Comparison of ENCODE assay signal across 13 cellular contexts in the genomic region with DNA sequence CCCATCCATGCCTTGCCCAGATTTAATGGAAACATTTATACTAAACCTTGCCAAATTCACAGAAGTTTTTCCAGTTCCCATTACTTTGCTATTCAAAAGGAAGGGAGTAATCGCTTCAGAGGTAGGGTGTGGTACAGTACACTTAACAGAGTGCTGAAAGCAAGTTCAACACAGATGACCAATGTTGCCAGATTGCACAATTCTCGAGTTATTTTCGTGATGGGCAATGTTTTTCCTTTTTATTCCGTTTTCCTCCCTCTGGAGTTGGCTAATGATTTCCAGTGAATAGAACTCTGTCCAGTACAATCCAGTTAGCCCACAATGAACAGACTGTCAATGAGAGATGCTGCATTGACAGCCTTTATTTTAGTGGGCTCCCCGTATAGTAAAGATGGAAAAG. TPM values are rescaled to one million over a fixed set of nuclear protein-coding genes. Genes with fewer than 3 reads are reported as not detected.
A peak's percentile ranks its signal among the peaks of the same experiment; 100 is the strongest.
DNase-seq lines count a peak whose midpoint lies in the region; ATAC-seq and TF ChIP-seq lines count a peak whose summit lies in the region.
"Had no signal": no experiment of that assay in that cellular context is flagged by ENCODE, and none has a peak within 500 bp of the region (broad histone marks: within the 10 kb centered on the region; RNA-seq: fewer than 3 reads in every experiment).

No MANE protein-coding gene starts in this region.

- H3K4me3 ChIP-seq in right lobe of liver (no peak overlapping the region), uterus (no peak overlapping the region)

- in situ Hi-C loops in ACHN (cut with HindIII; ENCODE audit: low pct_ligation_motif_present, low pct_unique_long_range_greater_than_20kb, low sequenced_read_pairs), result no loop called here

- intact Hi-C loops in activated CD4-positive, alpha-beta T cell treated with anti-CD3 and anti-CD28 coated beads for 36 hours (cut with DNase I, micrococcal nuclease), result loop anchor here (5.0 to 10.0 kb wide), 2 partner anchors 144 to 406 kb away; a partner anchor contains a TSS
- intact Hi-C loops in activated CD4-positive, alpha-beta T cell treated with anti-CD3 and anti-CD28 coated beads, Interleukin-2, amount 10 ng/mL, durations not matched to agents 24 days and 14 days (cut with micrococcal nuclease), result loop anchor here (5.0 to 10.0 kb wide), 2 partner anchors 94 to 406 kb away; no protein-coding TSS in a partner anchor
- intact Hi-C loops in right lobe of liver (cut with DNase I), result no loop called here
- intact Hi-C loops in uterus (cut with DNase I; ENCODE audit: low total_unique reads), result loop anchor here (10.0 kb wide), 2 partner anchors 46 to 146 kb away; a partner anchor contains a TSS

- CTCF ChIA-PET in activated CD4-positive, alpha-beta T cell treated with anti-CD3 and anti-CD28 coated beads for 36 hours (lab: Charles Lee), result interaction anchor here (0.6 kb wide), 1 partner anchor 28 kb away, joined by 3 read pairs; no protein-coding TSS in a partner anchor

- POLR2A ChIA-PET in activated CD4-positive, alpha-beta T cell treated with anti-CD3 and anti-CD28 coated beads for 36 hours (lab: Charles Lee), result no interaction called here

- H3K4me1 Mint-ChIP-seq in activated CD4-positive, alpha-beta T cell treated with anti-CD3 and anti-CD28 coated beads for 36 hours, result peaks cover 31% of the 10 kb centered on the region
- peaks cover 30% of the 10 kb centered on the region for H3K4me1 Mint-ChIP-seq in activated CD4-positive, alpha-beta T cell treated with anti-CD3 and anti-CD28 coated beads, Interleukin-2, amount 10 ng/mL, durations not matched to agents 24 days and 14 days

- H3K27ac Mint-ChIP-seq in activated CD4-positive, alpha-beta T cell treated with anti-CD3 and anti-CD28 coated beads for 36 hours, result peak overlapping the region; percentile 72
- H3K27ac Mint-ChIP-seq in activated CD4-positive, alpha-beta T cell treated with anti-CD3 and anti-CD28 coated beads, Interleukin-2, amount 10 ng/mL, durations not matched to agents 24 days and 14 days, result no peak overlapping the region
- H3K27ac Mint-ChIP-seq: activated T-helper 1 cell treated with anti-CD3 and anti-CD28 coated beads, Interleukin-12 subunit alpha, Interleukin-12 subunit beta, Interleukin-2, Interleukin-4 antibody, amounts not matched to agents 30 ng/mL and 10 ng/mL and 1 ng/mL, durations not matched to agents 14 hours and 24 hours and 36 hours; progenitor cell of endocrine pancreas had no signal

- TF ChIP-seq CTCF in right lobe of liver (IDR thresholded peaks at IDR 0.05) (no peak), uterus (IDR thresholded peaks at IDR 0.05) (no peak)

- H3K9me3 Mint-ChIP-seq in activated CD4-positive, alpha-beta T cell treated with anti-CD3 and anti-CD28 coated beads for 36 hours (ENCODE audit: low read depth), result peaks cover 2% of the 10 kb centered on the region
- H3K9me3 Mint-ChIP-seq in activated CD4-positive, alpha-beta T cell treated with anti-CD3 and anti-CD28 coated beads, Interleukin-2, amount 10 ng/mL, durations not matched to agents 24 days and 14 days, result peaks cover 5% of the 10 kb centered on the region

- H3K36me3 Mint-ChIP-seq in activated CD4-positive, alpha-beta T cell treated with anti-CD3 and anti-CD28 coated beads for 36 hours (ENCODE audit: low read depth), result peaks cover 4% of the 10 kb centered on the region
- H3K36me3 Mint-ChIP-seq in activated CD4-positive, alpha-beta T cell treated with anti-CD3 and anti-CD28 coated beads, Interleukin-2, amount 10 ng/mL, durations not matched to agents 24 days and 14 days (ENCODE audit: low read depth), result no peaks in the 10 kb centered on the region

- ATAC-seq in activated CD4-positive, alpha-beta T cell treated with anti-CD3 and anti-CD28 coated beads for 36 hours, result no peak
- ATAC-seq in right lobe of liver, result peak; percentile 20 to 89 (median 36)

- no peak overlapping the region for H3K4me3 Mint-ChIP-seq in activated CD4-positive, alpha-beta T cell treated with anti-CD3 and anti-CD28 coated beads for 36 hours
- no peak overlapping the region for H3K4me3 Mint-ChIP-seq in activated CD4-positive, alpha-beta T cell treated with anti-CD3 and anti-CD28 coated beads, Interleukin-2, amount 10 ng/mL, durations not matched to agents 24 days and 14 days
- H3K4me3 Mint-ChIP-seq: activated T-helper 1 cell treated with anti-CD3 and anti-CD28 coated beads, Interleukin-12 subunit alpha, Interleukin-12 subunit beta, Interleukin-2, Interleukin-4 antibody, amounts not matched to agents 30 ng/mL and 10 ng/mL and 1 ng/mL, durations not matched to agents 14 hours and 24 hours and 36 hours had no signal

- H3K9me3 ChIP-seq in right lobe of liver, result no peaks in the 10 kb centered on the region
- no peaks in the 10 kb centered on the region for H3K9me3 ChIP-seq in uterus

- DNase-seq in activated CD4-positive, alpha-beta T cell treated with anti-CD3 and anti-CD28 coated beads for 36 hours, result no peak
- no peak for DNase-seq in activated CD4-positive, alpha-beta T cell treated with anti-CD3 and anti-CD28 coated beads, Interleukin-2, amount 10 ng/mL, durations not matched to agents 24 days and 14 days
- DNase-seq in epithelial cell of prostate (ENCODE audit: low read depth, low spot score), result no peak
- no peak for DNase-seq in right lobe of liver
- peak in 1 of 2 donors; percentile 49 for DNase-seq in uterus
- DNase-seq in ACHN, result no peak
- no peak for DNase-seq in SIG-M5 treated with dmso at 0.1 percent for 504 hours (lab: John Stamatoyannopoulos, UW; ENCODE audit: unreplicated experiment)
- no peak for DNase-seq in NCI-H510A treated with DMSO at 0.1 percent for 48 hours (lab: John Stamatoyannopoulos, UW)
- DNase-seq: dermis blood vessel endothelial cell, kidney, NCI-H1417 treated with DMSO at 0.1 percent for 48 hours had no signal

- H3K4me1 ChIP-seq in right lobe of liver (no peaks in the 10 kb centered on the region), uterus (peaks cover 5 to 6% of the 10 kb centered on the region in 2 donors)

- TF ChIP-seq POLR2A in right lobe of liver (IDR thresholded peaks at IDR 0.05) (no peak), uterus (IDR thresholded peaks at IDR 0.05) (no peak)

- H3K27me3 ChIP-seq in right lobe of liver (no peaks in the 10 kb centered on the region), uterus (no peaks in the 10 kb centered on the region)

- 28% methylated on average over 5 of the region's 5 CpGs for WGBS in right lobe of liver (ENCODE audit: insufficient coverage, low coverage, low lambda C conversion rate, missing lambda C conversion rate)

- H3K27ac ChIP-seq in epithelial cell of prostate (peak overlapping the region; percentile 91), right lobe of liver (no peak overlapping the region), uterus (peak overlapping the region; percentile 38 to 43)

- H3K36me3 ChIP-seq in right lobe of liver, result no peaks in the 10 kb centered on the region
- no peaks in the 10 kb centered on the region for H3K36me3 ChIP-seq in uterus

- no peaks in the 10 kb centered on the region for H3K27me3 Mint-ChIP-seq in activated CD4-positive, alpha-beta T cell treated with anti-CD3 and anti-CD28 coated beads for 36 hours
- no peaks in the 10 kb centered on the region for H3K27me3 Mint-ChIP-seq in activated CD4-positive, alpha-beta T cell treated with anti-CD3 and anti-CD28 coated beads, Interleukin-2, amount 10 ng/mL, durations not matched to agents 24 days and 14 days

RNA-seq across cellular contexts. Expression of a gene that starts 49.3 kb away (rescaled TPM):
- total RNA-seq in activated CD4-positive, alpha-beta T cell treated with anti-CD3 and anti-CD28 coated beads for 36 hours, result 10 to 100 TPM; 50.8 to 65.0 TPM
- 52.6 and 56.2 TPM in 2 replicates for total RNA-seq in activated CD4-positive, alpha-beta T cell treated with anti-CD3 and anti-CD28 coated beads, Interleukin-2, amount 10 ng/mL, durations not matched to agents 24 days and 14 days
- total RNA-seq in right lobe of liver (10 to 100 TPM; 14.1 to 17.9 (median 15.9) TPM), uterus (10 to 100 TPM; 22.6 to 49.0 (median 40.9) TPM)

RNA-seq across cellular contexts. Expression of a gene that starts 53.4 kb away (rescaled TPM):
- 10 to 100 TPM; 37.9 to 59.3 TPM for total RNA-seq in activated CD4-positive, alpha-beta T cell treated with anti-CD3 and anti-CD28 coated beads for 36 hours
- total RNA-seq in activated CD4-positive, alpha-beta T cell treated with anti-CD3 and anti-CD28 coated beads, Interleukin-2, amount 10 ng/mL, durations not matched to agents 24 days and 14 days, result 39.0 and 43.7 TPM in 2 replicates
- total RNA-seq in right lobe of liver, result 10 to 100 TPM; 12.7 to 17.8 (median 15.2) TPM
- 10 to 100 TPM in 3 of 4 donors, 1 to 10 TPM in 1; 9.4 to 16.5 (median 13.3) TPM for total RNA-seq in uterus

Comparison
In these comparisons a context has a peak if more than half of its experiments do, and no peak if none do; other contexts are left out.
1. H3K27ac ChIP-seq: peak in epithelial cell of prostate (single experiment) and uterus (2 of 2); none in right lobe of liver (0 of 3).
2. intact Hi-C loops: an anchor here in activated CD4-positive, alpha-beta T cell treated with anti-CD3 and anti-CD28 coated beads for 36 hours (5.0 to 10.0 kb wide), activated CD4-positive, alpha-beta T cell treated with anti-CD3 and anti-CD28 coated beads, Interleukin-2, amount 10 ng/mL, durations not matched to agents 24 days and 14 days (5.0 to 10.0 kb wide) and uterus (10.0 kb wide); none called in right lobe of liver.